ENCODE assay signal across 8 cellular contexts in genomic region chr1:16656574-16657403, GRCh38. TPM values are rescaled to one million over a fixed set of nuclear protein-coding genes. Genes with fewer than 3 reads are reported as not detected.
A peak's percentile ranks its signal among the peaks of the same experiment; 100 is the strongest.
DNase-seq lines count a peak whose midpoint lies in the region; ATAC-seq, FAIRE-seq and TF ChIP-seq lines count a peak whose summit lies in the region.
"Not testable (repeated sequence)": the region's sequence is repeated elsewhere in the genome, so short reads cannot be mapped to it uniquely, and the experiment has no call there.
"Had no signal": no experiment of that assay in that cellular context is flagged by ENCODE, and none has a peak within 500 bp of the region (broad histone marks: within the 10 kb centered on the region; RNA-seq: fewer than 3 reads in every experiment).

No MANE protein-coding gene starts in this region.

- not testable (repeated sequence) for H3K9me3 Mint-ChIP-seq in activated T-cell treated with anti-CD3 and anti-CD28 coated beads, Interleukin-2, amount 50 U/mL, for 4 hours; stimulated activated effector memory CD8-positive, alpha-beta T cell treated with anti-CD3 and anti-CD28 coated beads, Interleukin-12 subunit alpha, Interleukin-12 subunit beta, amount 100 ng/mL, for 72 hours

- not testable (repeated sequence) for H3K4me3 Mint-ChIP-seq in activated T-cell treated with anti-CD3 and anti-CD28 coated beads, Interleukin-2, amount 50 U/mL, for 4 hours; stimulated activated effector memory CD8-positive, alpha-beta T cell treated with anti-CD3 and anti-CD28 coated beads, Interleukin-12 subunit alpha, Interleukin-12 subunit beta, amount 100 ng/mL, for 72 hours

- WGBS in body of pancreas, 2 donors, result no CpG with 5 or more reads among the region's 15 CpGs

- H3K4me1 Mint-ChIP-seq in activated T-cell treated with anti-CD3 and anti-CD28 coated beads, Interleukin-2, amount 50 U/mL, for 4 hours (ENCODE audit: low read depth); stimulated activated effector memory CD8-positive, alpha-beta T cell treated with anti-CD3 and anti-CD28 coated beads, Interleukin-12 subunit alpha, Interleukin-12 subunit beta, amount 100 ng/mL, for 72 hours: not testable (repeated sequence)

- TF ChIP-seq CTCF in body of pancreas (IDR thresholded peaks at IDR 0.05); mucosa of descending colon (IDR thresholded peaks at IDR 0.05): not testable (repeated sequence)

- not testable (repeated sequence) for H3K27ac ChIP-seq in body of pancreas

- DNase-seq in H54 (ENCODE audit: insufficient read length, low spot score); activated T-cell treated with anti-CD3 and anti-CD28 coated beads, Interleukin-2, amount 50 U/mL, for 4 hours; body of pancreas; left cardiac atrium; stimulated activated effector memory CD8-positive, alpha-beta T cell treated with anti-CD3 and anti-CD28 coated beads, Interleukin-12 subunit alpha, Interleukin-12 subunit beta, amount 100 ng/mL, for 72 hours (ENCODE audit: low spot score in 2 of 2): not testable (repeated sequence)
- DNase-seq in mucosa of descending colon, result peak in 1 of 3 donors; percentile 13

- not testable (repeated sequence) for H3K4me1 ChIP-seq in body of pancreas; mucosa of descending colon (ENCODE audit: low read depth)

- peak; percentile 36 for FAIRE-seq in H54 (lab: Jason Lieb, UNC)

- not testable (repeated sequence) for H3K36me3 Mint-ChIP-seq in activated T-cell treated with anti-CD3 and anti-CD28 coated beads, Interleukin-2, amount 50 U/mL, for 4 hours (ENCODE audit: insufficient read depth); stimulated activated effector memory CD8-positive, alpha-beta T cell treated with anti-CD3 and anti-CD28 coated beads, Interleukin-12 subunit alpha, Interleukin-12 subunit beta, amount 100 ng/mL, for 72 hours

- not testable (repeated sequence) for H3K36me3 ChIP-seq in body of pancreas (replicated peaks in 1 of 2; ENCODE audit: insufficient read depth in 1 of 2, low read depth in 2 of 2); mucosa of descending colon (ENCODE audit: low read depth)

- H3K4me3 ChIP-seq in body of pancreas, mucosa of descending colon: not testable (repeated sequence)

- H3K9me3 ChIP-seq in body of pancreas, mucosa of descending colon: not testable (repeated sequence)

- ATAC-seq in SK-N-SH treated with all-trans-retinoic acid at 6 μM for 48 hours (peak; percentile 68), body of pancreas (peak; percentile 84), left cardiac atrium (peak; percentile 35 to 70), mucosa of descending colon (peak; percentile 82)
- peak; percentile 37 to 48 for ATAC-seq in activated T-cell treated with anti-CD3 and anti-CD28 coated beads, Interleukin-2, amount 50 U/mL, for 4 hours
- peak; percentile 86 for ATAC-seq in stimulated activated effector memory CD8-positive, alpha-beta T cell treated with anti-CD3 and anti-CD28 coated beads, Interleukin-12 subunit alpha, Interleukin-12 subunit beta, amount 100 ng/mL, for 72 hours

- not testable (repeated sequence) for H3K27me3 ChIP-seq in body of pancreas

- not testable (repeated sequence) for TF ChIP-seq POLR2A in H54 (IDR thresholded peaks at IDR 0.05; ENCODE audit: low read depth, low read length); body of pancreas (IDR thresholded peaks at IDR 0.05)

- H3K27ac Mint-ChIP-seq in stimulated activated effector memory CD8-positive, alpha-beta T cell treated with anti-CD3 and anti-CD28 coated beads, Interleukin-12 subunit alpha, Interleukin-12 subunit beta, amount 100 ng/mL, for 72 hours, result not testable (repeated sequence)

- intact Hi-C loops in body of pancreas (cut with DNase I); left cardiac atrium (cut with DNase I); mucosa of descending colon (cut with DNase I, micrococcal nuclease): not testable (repeated sequence)

- not testable (repeated sequence) for H3K27me3 Mint-ChIP-seq in activated T-cell treated with anti-CD3 and anti-CD28 coated beads, Interleukin-2, amount 50 U/mL, for 4 hours (ENCODE audit: low read depth)

RNA-seq across cellular contexts. Expression of gene RNU1-3, which starts 10.0 kb away (rescaled TPM):
- total RNA-seq in activated T-cell treated with anti-CD3 and anti-CD28 coated beads, Interleukin-2, amount 50 U/mL, for 4 hours, result 1,000 to 10,000 TPM; 1,321 to 1,622 (median 1,616) TPM
- total RNA-seq in body of pancreas (over 10,000 TPM in 1 of 2 donors, under 1 TPM in 1; under 0.01 to 15,479 TPM), left cardiac atrium (over 10,000 TPM in 1 of 2 donors, 1,000 to 10,000 TPM in 1; 5,988 to 15,401 TPM), mucosa of descending colon (1,000 to 10,000 TPM; 2,195 to 6,222 (median 2,378) TPM)
- total RNA-seq: M059J had no signal

RNA-seq across cellular contexts. Expression of gene NBPF1, which starts 43.4 kb away (rescaled TPM):
- 1 to 10 TPM; 4.9 to 8.4 (median 5.8) TPM for total RNA-seq in activated T-cell treated with anti-CD3 and anti-CD28 coated beads, Interleukin-2, amount 50 U/mL, for 4 hours
- total RNA-seq in body of pancreas, result 10 to 100 TPM; 22.3 to 41.5 TPM
- 10 to 100 TPM; 11.6 to 17.5 TPM for total RNA-seq in left cardiac atrium
- total RNA-seq in mucosa of descending colon, result 100 to 1,000 TPM in 2 of 3 donors, 10 to 100 TPM in 1; 80.2 to 169 (median 104) TPM
